13 cellular contexts compared by ENCODE assay signal in genomic region chr1:16111771-16112557, GRCh38. TPM values are rescaled to one million over a fixed set of nuclear protein-coding genes. Genes with fewer than 3 reads are reported as not detected.
DNase-seq lines count a peak whose midpoint lies in the region; ATAC-seq, FAIRE-seq and TF ChIP-seq lines count a peak whose summit lies in the region.
"Had no signal": no experiment of that assay in that cellular context is flagged by ENCODE, and none has a peak within 500 bp of the region (broad histone marks: within the 10 kb centered on the region; RNA-seq: fewer than 3 reads in every experiment).

No MANE protein-coding gene starts in this region.

- no peaks in the 10 kb centered on the region for H3K27me3 ChIP-seq in neural progenitor cell

- peak overlapping the region; percentile 81 for H3K27ac Mint-ChIP-seq in neural progenitor cell

- peaks cover 20% of the 10 kb centered on the region for H3K27me3 Mint-ChIP-seq in neural progenitor cell (ENCODE audit: insufficient read depth, low read depth)

- H2AFZ ChIP-seq in neural progenitor cell (replicated peaks), result no peak overlapping the region

- no peak for ATAC-seq in HG03135 (IDR thresholded peaks at IDR 0.05; ENCODE audit: unreplicated experiment)
- ATAC-seq: GM12878 had no signal

- H3K27ac ChIP-seq in neural progenitor cell, result no peak overlapping the region
- H3K27ac ChIP-seq: SK-N-MC had no signal

- H3K36me3 Mint-ChIP-seq in neural progenitor cell, result no peaks in the 10 kb centered on the region

- DNase-seq in Caki2 (ENCODE audit: low read depth), result peak; percentile 17
- DNase-seq in RPMI7951 (ENCODE audit: low read depth), result peak; percentile 67
- DNase-seq in glomerular visceral epithelial cell (ENCODE audit: extremely low spot score), result peak; percentile 89
- DNase-seq in neural progenitor cell (ENCODE audit: low spot score), result no peak
- DNase-seq in GM12891 (ENCODE audit: insufficient read length, low spot score), result no peak
- no peak for DNase-seq in UCSD-AML1 (lab: John Stamatoyannopoulos, UW; ENCODE audit: unreplicated experiment)
- DNase-seq in SHP77 (lab: John Stamatoyannopoulos, UW), result no peak
- DNase-seq: Kasumi-1; stimulated activated CD4-positive, alpha-beta T cell treated with anti-CD3 and anti-CD28 coated beads, Interleukin-12 subunit alpha, Interleukin-12 subunit beta, amount 100 ng/mL, for 4 hours had no signal

- no peak for TF ChIP-seq CTCF in neural progenitor cell (IDR thresholded peaks at IDR 0.05)

- no peak overlapping the region for H3K4me3 ChIP-seq in neural progenitor cell
- H3K4me3 ChIP-seq: GM12878, SK-N-MC had no signal

- peaks cover 39% of the 10 kb centered on the region for H3K4me1 ChIP-seq in neural progenitor cell

- FAIRE-seq in GM12891 (lab: Jason Lieb, UNC), result no peak
- FAIRE-seq: GM12878 had no signal

- H4K20me1 ChIP-seq in neural progenitor cell (ENCODE audit: low read depth), result no peaks in the 10 kb centered on the region

- peaks cover 20% of the 10 kb centered on the region for H3K9me3 Mint-ChIP-seq in neural progenitor cell

- no peaks in the 10 kb centered on the region for H3K79me2 ChIP-seq in neural progenitor cell (ENCODE audit: low read depth)

- TF ChIP-seq POLR2A in GM12891 (IDR thresholded peaks at IDR 0.05; ENCODE audit: low read depth, low read length), result no peak

- H3K36me3 ChIP-seq in neural progenitor cell, result no peaks in the 10 kb centered on the region

- in situ Hi-C loops in Caki2 (cut with HindIII; ENCODE audit: low pct_unique_long_range_greater_than_20kb, low sequenced_read_pairs), result no loop called here

- H3K4me1 Mint-ChIP-seq in neural progenitor cell, result peaks cover 57% of the 10 kb centered on the region

- H3K4me3 Mint-ChIP-seq in neural progenitor cell, result peak overlapping the region; percentile 4

- peaks cover 19% of the 10 kb centered on the region for H3F3A ChIP-seq in neural progenitor cell (ENCODE audit: low read depth)

- H3K4me2 ChIP-seq in neural progenitor cell, result no peak overlapping the region

- H3K9ac ChIP-seq in neural progenitor cell, result no peak overlapping the region

- peaks cover 5% of the 10 kb centered on the region for H3K9me3 ChIP-seq in neural progenitor cell (ENCODE audit: low read depth)

TF ChIP-seq in GM12891, 5 proteins besides CTCF, POLR2A, EP300 and RAD21:
- TF ChIP-seq POU2F2 (IDR thresholded peaks at IDR 0.05; ENCODE audit: low read depth, low read length), result no peak
- TF ChIP-seq TAF1 (IDR thresholded peaks at IDR 0.05; ENCODE audit: low read depth, low read length), result no peak
- no peak for TF ChIP-seq PAX5 (IDR thresholded peaks at IDR 0.05; ENCODE audit: insufficient read depth, low read length, severe bottlenecking)
- no peak for TF ChIP-seq SPI1 (IDR thresholded peaks at IDR 0.05; ENCODE audit: low read depth, low read length)
- no peak for TF ChIP-seq POLR2AphosphoS5 (IDR thresholded peaks at IDR 0.05; ENCODE audit: low read depth, low read length)

RNA-seq across cellular contexts. Expression of gene FAM131C, which starts 38.5 kb away (rescaled TPM):
- 2.1 and 2.4 TPM in 2 replicates for total RNA-seq in Caki2 (2014; rRNA removed; shearing (Covaris generic); ENCODE audit: low replicate concordance)
- total RNA-seq in RPMI7951 (2014; rRNA removed; shearing (Covaris generic)), result 0.20 TPM in 1 of 2 replicates, not detected in the other
- 0.13 and 2.6 TPM in 2 replicates for total RNA-seq in neural progenitor cell (ENCODE audit: low replicate concordance)
- not detected for polyA plus RNA-seq in GM12891 (2012; ENCODE audit: low read depth, missing spikeins)
- total RNA-seq: GM12878, lung microvascular endothelial cell had no signal

RNA-seq across cellular contexts. Expression of gene EPHA2, which starts 43.9 kb away (rescaled TPM):
- total RNA-seq in Caki2 (2014; rRNA removed; shearing (Covaris generic); ENCODE audit: low replicate concordance), result 64.0 and 81.3 TPM in 2 replicates
- total RNA-seq in RPMI7951 (2014; rRNA removed; shearing (Covaris generic)), result 47.1 and 53.4 TPM in 2 replicates
- total RNA-seq in neural progenitor cell (ENCODE audit: low replicate concordance), result 14.9 and 40.9 TPM in 2 replicates
- polyA plus RNA-seq in GM12891 (2012; ENCODE audit: low read depth, missing spikeins), result 0.14 TPM

Comparison
In these comparisons a context has a peak if more than half of its experiments do, and no peak if none do; other contexts are left out.
1. DNase-seq: peak in Caki2 (single experiment), RPMI7951 (single experiment) and glomerular visceral epithelial cell (single experiment); none in neural progenitor cell (single experiment), GM12891 (single experiment), UCSD-AML1 (single experiment) and SHP77 (0 of 2).